In the genomic region with DNA sequence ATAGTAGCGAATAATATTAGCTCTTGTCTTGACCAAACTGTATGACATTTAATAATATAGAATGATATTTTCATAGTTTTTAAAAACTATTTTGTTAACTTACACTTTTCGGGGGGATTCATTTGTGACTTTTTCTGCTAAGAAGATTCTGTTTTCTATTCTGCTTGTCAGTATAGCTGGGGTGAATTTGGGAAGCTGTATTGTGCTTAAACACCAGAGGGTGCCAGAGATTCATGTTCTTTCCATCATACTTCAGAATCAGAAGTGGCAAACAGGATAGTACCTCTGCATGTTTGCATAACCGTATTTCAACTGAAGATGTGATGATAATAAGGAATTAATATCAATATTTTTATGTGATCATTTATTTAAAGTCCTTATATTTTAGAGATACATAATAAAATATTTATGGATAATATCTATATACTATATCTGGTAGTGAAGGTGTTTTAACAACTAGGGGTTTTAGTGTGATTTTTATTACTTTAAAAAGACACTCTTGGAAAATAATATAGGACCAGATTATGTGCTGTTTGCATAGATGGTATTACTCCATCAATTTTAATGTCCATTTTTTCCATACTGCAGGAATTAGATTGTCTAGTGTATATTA, we compare ENCODE assay signal across 8 cellular contexts.
DNase-seq lines count a peak whose midpoint lies in the region; ATAC-seq and TF ChIP-seq lines count a peak whose summit lies in the region.

No MANE protein-coding gene starts in this region.

- DNase-seq in A673 (ENCODE audit: low spot score) (peak; percentile 54), GM10248 (ENCODE audit: extremely low spot score) (peak; percentile 52), NCI-H2171 treated with DMSO at 0.1 percent for 48 hours (lab: John Stamatoyannopoulos, UW) (peak; percentile 66), astrocyte of the hippocampus (ENCODE audit: low read depth, low spot score) (peak; percentile 75), iris pigment epithelial cell (ENCODE audit: low read depth) (peak; percentile 72), transverse colon (no peak)
- no peak for DNase-seq in activated T-helper 2 cell treated with anti-CD3 and anti-CD28 coated beads, Interferon-gamma antibody, Interleukin-2, Interleukin-4, amounts not matched to agents 10 μg/mL and 5 μg/mL and 100 μg/mL, durations not matched to agents 14 hours and 24 hours and 36 hours (ENCODE audit: low spot score)

- no peaks in the 10 kb centered on the region for H3K27me3 ChIP-seq in A673 (replicated peaks; ENCODE audit: insufficient read depth, low read depth, low read length, poor library complexity)
- no peaks in the 10 kb centered on the region for H3K27me3 ChIP-seq in transverse colon

- no peaks in the 10 kb centered on the region for H3K4me1 Mint-ChIP-seq in activated T-helper 2 cell treated with anti-CD3 and anti-CD28 coated beads, Interferon-gamma antibody, Interleukin-2, Interleukin-4, amounts not matched to agents 10 μg/mL and 5 μg/mL and 100 μg/mL, durations not matched to agents 14 hours and 24 hours and 36 hours (ENCODE audit: low read depth)

- H3K9me3 ChIP-seq in A673 (ENCODE audit: low read depth, low read length, poor library complexity, severe bottlenecking): no peaks in the 10 kb centered on the region
- no peaks in the 10 kb centered on the region for H3K9me3 ChIP-seq in transverse colon

- intact Hi-C loops in A673 (cut with micrococcal nuclease; ENCODE audit: unreplicated experiment) (loop anchor here (5.0 kb wide), 2 partner anchors 340 to 1290 kb away; no protein-coding TSS in a partner anchor), transverse colon (cut with DNase I; ENCODE audit: low total_unique reads) (no loop called here)
- intact Hi-C loops in activated T-helper 2 cell treated with anti-CD3 and anti-CD28 coated beads, Interferon-gamma antibody, Interleukin-2, Interleukin-4, amounts not matched to agents 10 μg/mL and 5 μg/mL and 100 μg/mL, durations not matched to agents 14 hours and 24 hours and 36 hours (cut with micrococcal nuclease): no loop called here

- no peaks in the 10 kb centered on the region for H3K27me3 Mint-ChIP-seq in activated T-helper 2 cell treated with anti-CD3 and anti-CD28 coated beads, Interferon-gamma antibody, Interleukin-2, Interleukin-4, amounts not matched to agents 10 μg/mL and 5 μg/mL and 100 μg/mL, durations not matched to agents 14 hours and 24 hours and 36 hours (ENCODE audit: low read depth)

- peaks cover 4% of the 10 kb centered on the region for H3K9me3 Mint-ChIP-seq in activated T-helper 2 cell treated with anti-CD3 and anti-CD28 coated beads, Interferon-gamma antibody, Interleukin-2, Interleukin-4, amounts not matched to agents 10 μg/mL and 5 μg/mL and 100 μg/mL, durations not matched to agents 14 hours and 24 hours and 36 hours

- peak; percentile 70 for TF ChIP-seq CTCF in A673 (conservative IDR thresholded peaks at IDR 0.05; ENCODE audit: low read depth, low read length)
- peak; percentile 67 for TF ChIP-seq CTCF in GM10248 (IDR thresholded peaks at IDR 0.05; ENCODE audit: control extremely low read depth, extremely low read depth, low read depth, missing control alignments)
- TF ChIP-seq CTCF in transverse colon (IDR thresholded peaks at IDR 0.05): peak; percentile 40 to 53 (median 51)

- TF ChIP-seq POLR2A in transverse colon (IDR thresholded peaks at IDR 0.05): no peak

- no peak overlapping the region for H3K4me3 Mint-ChIP-seq in activated T-helper 2 cell treated with anti-CD3 and anti-CD28 coated beads, Interferon-gamma antibody, Interleukin-2, Interleukin-4, amounts not matched to agents 10 μg/mL and 5 μg/mL and 100 μg/mL, durations not matched to agents 14 hours and 24 hours and 36 hours (ENCODE audit: low read depth)

- H3K27ac Mint-ChIP-seq in activated T-helper 2 cell treated with anti-CD3 and anti-CD28 coated beads, Interferon-gamma antibody, Interleukin-2, Interleukin-4, amounts not matched to agents 10 μg/mL and 5 μg/mL and 100 μg/mL, durations not matched to agents 14 hours and 24 hours and 36 hours: no peak overlapping the region

- no peak for TF ChIP-seq EP300 in transverse colon (IDR thresholded peaks at IDR 0.05; ENCODE audit: low read depth)

- POLR2A ChIA-PET in A673 (lab: Charles Lee; ENCODE audit: low non-redundant PET) (no interaction called here), GM10248 (lab: Yijun Ruan, JAX) (no interaction called here)

- H3K27ac ChIP-seq in A673 (ENCODE audit: low read depth, low read length, poor library complexity, severe bottlenecking): no peak overlapping the region
- H3K27ac ChIP-seq in transverse colon: no peak overlapping the region

- H3K36me3 Mint-ChIP-seq in activated T-helper 2 cell treated with anti-CD3 and anti-CD28 coated beads, Interferon-gamma antibody, Interleukin-2, Interleukin-4, amounts not matched to agents 10 μg/mL and 5 μg/mL and 100 μg/mL, durations not matched to agents 14 hours and 24 hours and 36 hours (ENCODE audit: low read depth): peaks cover 7% of the 10 kb centered on the region

- H3K36me3 ChIP-seq in A673 (ENCODE audit: insufficient read depth, low read length, poor library complexity, severe bottlenecking) (no peaks in the 10 kb centered on the region), transverse colon (no peaks in the 10 kb centered on the region)

- in situ Hi-C loops in transverse colon (cut with MboI; ENCODE audit: low pct_ligation_motif_present in 1 of 4, low pct_unique_long_range_greater_than_20kb in 1 of 4, low sequenced_read_pairs in 3 of 4): no loop called here

- WGBS in transverse colon (ENCODE audit: low coverage in 1 of 2), 2 donors: 42 to 55% methylated on average over 3 of the region's 3 CpGs

- BruUV-seq in A673 (replicated peaks; lab: Mats Ljungman, UMichigan): no TSS peak

- CTCF ChIA-PET in A673 (lab: Charles Lee): interaction anchor here (0.9 kb wide), 1 partner anchor 77 kb away, joined by 5 read pairs; no protein-coding TSS in a partner anchor
- CTCF ChIA-PET in GM10248 (lab: Yijun Ruan, JAX): interaction anchor here (0.8 to 2.4 kb wide), 28 partner anchors 8 to 378 kb away, joined by 3 to 10 read pairs (median 4); partner anchors contain the start of gene KCTD1

- peak; percentile 71 for ATAC-seq in HG03097 (IDR thresholded peaks at IDR 0.05; ENCODE audit: low FRiP score, unreplicated experiment)

- H3K4me3 ChIP-seq in A673 (ENCODE audit: low read depth, low read length, poor library complexity, severe bottlenecking): no peak overlapping the region
- no peak overlapping the region for H3K4me3 ChIP-seq in transverse colon

- H3K4me1 ChIP-seq in A673 (ENCODE audit: insufficient read depth, low read length, poor library complexity, severe bottlenecking) (no peaks in the 10 kb centered on the region), transverse colon (no peaks in the 10 kb centered on the region)

Comparison
In these comparisons a context has a peak if more than half of its experiments do, and no peak if none do; other contexts are left out.
1. DNase-seq: peak in A673 (single experiment), GM10248 (single experiment), NCI-H2171 treated with DMSO at 0.1 percent for 48 hours (single experiment), astrocyte of the hippocampus (single experiment) and iris pigment epithelial cell (single experiment); none in transverse colon (single experiment) and activated T-helper 2 cell treated with anti-CD3 and anti-CD28 coated beads, Interferon-gamma antibody, Interleukin-2, Interleukin-4, amounts not matched to agents 10 μg/mL and 5 μg/mL and 100 μg/mL, durations not matched to agents 14 hours and 24 hours and 36 hours (single experiment).
2. Peak in every context shown above with its lines, with median percentiles within 50 percentile points of each other: CTCF ChIP-seq.